ENCODE assay signal across 10 cellular contexts in genomic region chr5:95835682-95836405, GRCh38. TPM values are rescaled to one million over a fixed set of nuclear protein-coding genes. Genes with fewer than 3 reads are reported as not detected.
DNase-seq lines count a peak whose midpoint lies in the region; ATAC-seq and TF ChIP-seq lines count a peak whose summit lies in the region.
"Had no signal": no experiment of that assay in that cellular context is flagged by ENCODE, and none has a peak within 500 bp of the region (broad histone marks: within the 10 kb centered on the region; RNA-seq: fewer than 3 reads in every experiment).

No MANE protein-coding gene starts in this region.

- H3K79me2 ChIP-seq in smooth muscle cell (ENCODE audit: low read depth), result no peaks in the 10 kb centered on the region

- TF ChIP-seq CTCF in fibroblast of villous mesenchyme (IDR thresholded peaks at IDR 0.05; ENCODE audit: insufficient read depth, low read depth, low read length) (no peak), smooth muscle cell (IDR thresholded peaks at IDR 0.05; ENCODE audit: borderline replicate concordance, insufficient read depth, poor library complexity, severe bottlenecking) (no peak)

- no peak overlapping the region for H3K9ac ChIP-seq in smooth muscle cell (ENCODE audit: low read depth)

- no peaks in the 10 kb centered on the region for H3K36me3 ChIP-seq in smooth muscle cell (ENCODE audit: low read depth)
- H3K36me3 ChIP-seq: brain microvascular endothelial cell, HAP-1 had no signal

- peaks cover 4% of the 10 kb centered on the region for H3K4me1 ChIP-seq in smooth muscle cell (ENCODE audit: low read depth)
- H3K4me1 ChIP-seq: HAP-1 had no signal

- peak; percentile 37 for TF ChIP-seq POLR2A in GM19099 (IDR thresholded peaks at IDR 0.05; ENCODE audit: extremely low read depth, insufficient read length, low read depth)

- ATAC-seq in HG02798 (IDR thresholded peaks at IDR 0.05; ENCODE audit: poor library complexity, unreplicated experiment), result no peak

- no peaks in the 10 kb centered on the region for H3K27me3 ChIP-seq in smooth muscle cell (ENCODE audit: low read depth)
- H3K27me3 ChIP-seq: brain microvascular endothelial cell had no signal

- H3F3A ChIP-seq in smooth muscle cell (ENCODE audit: low read depth), result no peaks in the 10 kb centered on the region

- H3K27ac ChIP-seq in smooth muscle cell (ENCODE audit: low read depth), result no peak overlapping the region

- no peaks in the 10 kb centered on the region for H4K20me1 ChIP-seq in smooth muscle cell (ENCODE audit: low read depth)

- no peak overlapping the region for H2AFZ ChIP-seq in smooth muscle cell (ENCODE audit: low read depth)

- DNase-seq in UCSD-AML1 (lab: John Stamatoyannopoulos, UW; ENCODE audit: unreplicated experiment) (peak; percentile 41), fibroblast of villous mesenchyme (ENCODE audit: low read depth) (no peak), smooth muscle cell (lab: John Stamatoyannopoulos, UW; ENCODE audit: unreplicated experiment) (no peak), Ammon's horn (ENCODE audit: low spot score) (no peak), A172 (ENCODE audit: low spot score) (no peak)
- DNase-seq: brain microvascular endothelial cell, posterior cingulate gyrus had no signal

- 80% methylated on average over 10 of the region's 10 CpGs for WGBS in smooth muscle cell (ENCODE audit: low lambda C conversion rate)

- H3K4me2 ChIP-seq in smooth muscle cell, result peak overlapping the region; percentile 91

- H3K9me3 ChIP-seq in smooth muscle cell (replicated peaks; ENCODE audit: low read depth), result no peaks in the 10 kb centered on the region
- H3K9me3 ChIP-seq: HAP-1 had no signal

- H3K4me3 ChIP-seq in fibroblast of villous mesenchyme (ENCODE audit: low read depth, low read length), result peak overlapping the region; percentile 62
- peak overlapping the region; percentile 71 for H3K4me3 ChIP-seq in smooth muscle cell

RNA-seq across cellular contexts. Expression of gene GLRX, which starts 13.3 kb away (rescaled TPM):
- total RNA-seq in fibroblast of villous mesenchyme (152 and 437 TPM in 2 replicates), smooth muscle cell (50.8 and 81.2 TPM in 2 replicates)
- polyA plus RNA-seq in smooth muscle cell, result 87.7 and 95.7 TPM in 2 replicates
- 54.3 and 63.6 TPM in 2 replicates for total RNA-seq in A172 (2014; rRNA removed; shearing (Covaris generic))
